Comparison of ENCODE assay signal across 8 cellular contexts in genomic region chr11:73393479-73394415, GRCh38. TPM values are rescaled to one million over a fixed set of nuclear protein-coding genes. Genes with fewer than 3 reads are reported as not detected.
A peak's percentile ranks its signal among the peaks of the same experiment; 100 is the strongest.
DNase-seq lines count a peak whose midpoint lies in the region; ATAC-seq and TF ChIP-seq lines count a peak whose summit lies in the region.

No MANE protein-coding gene starts in this region.

- DNase-seq in AG20443 (ENCODE audit: low spot score) (peak; percentile 93), GM19240 (ENCODE audit: insufficient read length, low spot score) (peak; percentile 65), NCI-H345 treated with DMSO at 0.1 percent for 48 hours (lab: John Stamatoyannopoulos, UW; ENCODE audit: unreplicated experiment) (peak; percentile 26), coronary artery (ENCODE audit: low spot score) (no peak), right lobe of liver (peak; percentile 68 to 77 (median 76))
- peak; percentile 50 to 61 for DNase-seq in activated CD4-positive, alpha-beta T cell treated with anti-CD3 and anti-CD28 coated beads for 4 hours
- peak; percentile 33 to 47 (median 35) for DNase-seq in stimulated activated CD4-positive, alpha-beta T cell treated with anti-CD3 and anti-CD28 coated beads, TNF-alpha, amount 100 ng/mL, for 4 hours (ENCODE audit: low read depth in 3 of 3)

- H3K36me3 ChIP-seq in right lobe of liver: no peaks in the 10 kb centered on the region

- no peaks in the 10 kb centered on the region for H3K9me3 ChIP-seq in right lobe of liver

- H3K27me3 ChIP-seq in right lobe of liver: no peaks in the 10 kb centered on the region

- intact Hi-C loops in right lobe of liver (cut with DNase I): loop anchor here in 1 of 2 donors (5.0 kb wide), 2 partner anchors 36 to 96 kb away; no protein-coding TSS in a partner anchor

- H3K4me3 ChIP-seq in coronary artery: no peak overlapping the region
- H3K4me3 ChIP-seq in right lobe of liver: no peak overlapping the region

- TF ChIP-seq POLR2A in right lobe of liver (IDR thresholded peaks at IDR 0.05): no peak

- TF ChIP-seq CTCF in coronary artery (IDR thresholded peaks at IDR 0.05) (peak; percentile 66), right lobe of liver (IDR thresholded peaks at IDR 0.05) (peak; percentile 73 to 82 (median 80))

- no peaks in the 10 kb centered on the region for H3K4me1 ChIP-seq in right lobe of liver

- WGBS in right lobe of liver (ENCODE audit: insufficient coverage, low coverage, low lambda C conversion rate, missing lambda C conversion rate): 60% methylated on average over 1 of the region's 16 CpGs

- H3K27ac ChIP-seq in coronary artery: no peak overlapping the region
- H3K27ac ChIP-seq in right lobe of liver: no peak overlapping the region

- peak; percentile 80 to 87 (median 84) for ATAC-seq in right lobe of liver
- ATAC-seq in HG02970 (IDR thresholded peaks at IDR 0.05; ENCODE audit: low FRiP score, unreplicated experiment): no peak

RNA-seq across cellular contexts. Expression of gene RELT, which starts 17.5 kb away (rescaled TPM):
- 1 to 10 TPM in 5 of 6 experiments, under 1 TPM in 1; 0.81 to 5.4 (median 1.6) TPM for total RNA-seq in right lobe of liver
